10 cellular contexts compared by ENCODE assay signal in genomic region chr3:186915808-186916796, GRCh38. TPM values are rescaled to one million over a fixed set of nuclear protein-coding genes. Genes with fewer than 3 reads are reported as not detected.
DNase-seq lines count a peak whose midpoint lies in the region; ATAC-seq and TF ChIP-seq lines count a peak whose summit lies in the region.
"Had no signal": no experiment of that assay in that cellular context is flagged by ENCODE, and none has a peak within 500 bp of the region (broad histone marks: within the 10 kb centered on the region; RNA-seq: fewer than 3 reads in every experiment).

No MANE protein-coding gene starts in this region.

- no peak overlapping the region for H3K4me3 Mint-ChIP-seq in activated T-cell treated with anti-CD3 and anti-CD28 coated beads, Interleukin-2, amount 50 U/mL, for 24 hours
- H3K4me3 Mint-ChIP-seq in dendritic cell treated with granulocyte-macrophage colony-stimulating factor and Interleukin-4, amounts not matched to agents 40 ng/mL and 50 ng/mL, for 4 days, result no peak overlapping the region

- no peaks in the 10 kb centered on the region for H4K20me1 ChIP-seq in PC-9 (ENCODE audit: insufficient read depth)

- H2AFZ ChIP-seq in PC-9, result no peak overlapping the region

- H3K4me1 Mint-ChIP-seq in activated T-cell treated with anti-CD3 and anti-CD28 coated beads, Interleukin-2, amount 50 U/mL, for 24 hours (ENCODE audit: low read depth), result peaks cover 37% of the 10 kb centered on the region
- H3K4me1 Mint-ChIP-seq in dendritic cell treated with granulocyte-macrophage colony-stimulating factor and Interleukin-4, amounts not matched to agents 40 ng/mL and 50 ng/mL, for 4 days (ENCODE audit: low read depth), result peaks cover 30% of the 10 kb centered on the region

- H3K36me3 Mint-ChIP-seq in activated T-cell treated with anti-CD3 and anti-CD28 coated beads, Interleukin-2, amount 50 U/mL, for 24 hours (ENCODE audit: low read depth), result no peaks in the 10 kb centered on the region
- no peaks in the 10 kb centered on the region for H3K36me3 Mint-ChIP-seq in dendritic cell treated with granulocyte-macrophage colony-stimulating factor and Interleukin-4, amounts not matched to agents 40 ng/mL and 50 ng/mL, for 4 days (ENCODE audit: low read depth)

- H3K27me3 ChIP-seq in PC-9 (ENCODE audit: insufficient read depth, low read depth) (no peaks in the 10 kb centered on the region), skeletal muscle tissue (ENCODE audit: control insufficient read depth in 3 of 3, insufficient read depth in 3 of 3, low read length in 3 of 3) (no peaks in the 10 kb centered on the region), left ventricle myocardium inferior (ENCODE audit: low read depth) (no peaks in the 10 kb centered on the region)
- H3K27me3 ChIP-seq: SJCRH30 had no signal

- peak overlapping the region; percentile 29; the same call in 1 of the 2 replicates for H3K4me2 ChIP-seq in PC-9

- H3K9me3 Mint-ChIP-seq in activated T-cell treated with anti-CD3 and anti-CD28 coated beads, Interleukin-2, amount 50 U/mL, for 24 hours, result peaks cover 5% of the 10 kb centered on the region
- no peaks in the 10 kb centered on the region for H3K9me3 Mint-ChIP-seq in dendritic cell treated with granulocyte-macrophage colony-stimulating factor and Interleukin-4, amounts not matched to agents 40 ng/mL and 50 ng/mL, for 4 days

- peak overlapping the region; percentile 5 for H3K27ac Mint-ChIP-seq in activated T-cell treated with anti-CD3 and anti-CD28 coated beads, Interleukin-2, amount 50 U/mL, for 24 hours
- H3K27ac Mint-ChIP-seq in dendritic cell treated with granulocyte-macrophage colony-stimulating factor and Interleukin-4, amounts not matched to agents 40 ng/mL and 50 ng/mL, for 4 days, result peak overlapping the region; percentile 55

- no peaks in the 10 kb centered on the region for H3K36me3 ChIP-seq in PC-9 (ENCODE audit: low read depth)
- no peaks in the 10 kb centered on the region for H3K36me3 ChIP-seq in skeletal muscle tissue (ENCODE audit: control insufficient read depth in 3 of 3, insufficient read depth in 3 of 3, low read length in 3 of 3)
- H3K36me3 ChIP-seq in left ventricle myocardium inferior, result no peaks in the 10 kb centered on the region
- H3K36me3 ChIP-seq: SJCRH30 had no signal

- DNase-seq in activated T-cell treated with anti-CD3 and anti-CD28 coated beads, Interleukin-2, amount 50 U/mL, for 24 hours, result no peak
- DNase-seq in activated T-cell treated with anti-CD3 and anti-CD28 coated beads, Interleukin-2, amount 50 U/mL, for 48 hours, result no peak
- DNase-seq in PC-9, result peak in 1 of 2 experiments; percentile 38
- DNase-seq in left ventricle myocardium inferior, result no peak
- no peak for DNase-seq in germinal center (ENCODE audit: low spot score)
- DNase-seq: ACHN, SJCRH30 had no signal

- no peak overlapping the region for H3K27ac ChIP-seq in PC-9
- H3K27ac ChIP-seq in skeletal muscle tissue (ENCODE audit: low read depth, low read length), result peak overlapping the region; percentile 52
- no peak overlapping the region for H3K27ac ChIP-seq in left ventricle myocardium inferior (replicated peaks)
- H3K27ac ChIP-seq: SJCRH30 had no signal

- H3K27me3 Mint-ChIP-seq in activated T-cell treated with anti-CD3 and anti-CD28 coated beads, Interleukin-2, amount 50 U/mL, for 24 hours, result no peaks in the 10 kb centered on the region
- H3K27me3 Mint-ChIP-seq in dendritic cell treated with granulocyte-macrophage colony-stimulating factor and Interleukin-4, amounts not matched to agents 40 ng/mL and 50 ng/mL, for 4 days, result no peaks in the 10 kb centered on the region

- no peak for TF ChIP-seq CTCF in PC-9 (conservative IDR thresholded peaks at IDR 0.05)
- TF ChIP-seq CTCF in left ventricle myocardium inferior (IDR thresholded peaks at IDR 0.05; ENCODE audit: borderline replicate concordance), result no peak

- no peaks in the 10 kb centered on the region for H3F3A ChIP-seq in PC-9 (ENCODE audit: insufficient read depth, low read depth)

- H3K79me2 ChIP-seq in PC-9 (ENCODE audit: low read depth), result no peaks in the 10 kb centered on the region

- H3K9ac ChIP-seq in skeletal muscle tissue (ENCODE audit: low read depth in 1 of 3, low read length in 3 of 3), result peak overlapping the region in 2 of 3 donors; percentile 44 to 72

- POLR2A ChIA-PET in PC-9 (lab: Charles Lee; ENCODE audit: unreplicated experiment), result interaction anchor here (0.5 kb wide), 1 partner anchor 619 kb away, joined by 3 read pairs; no protein-coding TSS in a partner anchor

- H3K9me3 ChIP-seq in PC-9 (ENCODE audit: insufficient read depth, low read depth), result no peaks in the 10 kb centered on the region
- H3K9me3 ChIP-seq in skeletal muscle tissue (ENCODE audit: control insufficient read depth in 3 of 3, low read length in 3 of 3), result no peaks in the 10 kb centered on the region
- no peaks in the 10 kb centered on the region for H3K9me3 ChIP-seq in left ventricle myocardium inferior (replicated peaks)
- H3K9me3 ChIP-seq: SJCRH30 had no signal

- H3K4me1 ChIP-seq in PC-9 (replicated peaks; ENCODE audit: insufficient read depth) (no peaks in the 10 kb centered on the region), skeletal muscle tissue (ENCODE audit: control insufficient read depth in 3 of 3, insufficient read depth in 3 of 3, low read length in 3 of 3) (peaks cover 8 to 27% (median 10%) of the 10 kb centered on the region in 3 donors), left ventricle myocardium inferior (no peaks in the 10 kb centered on the region)
- H3K4me1 ChIP-seq: SJCRH30 had no signal

- intact Hi-C loops in PC-9 (cut with micrococcal nuclease; ENCODE audit: unreplicated experiment), result no loop called here
- intact Hi-C loops in dendritic cell treated with granulocyte-macrophage colony-stimulating factor and Interleukin-4, amounts not matched to agents 40 ng/mL and 50 ng/mL, for 4 days (cut with micrococcal nuclease), result no loop called here
- intact Hi-C loops in left ventricle myocardium inferior (cut with micrococcal nuclease), result no loop called here

- BruUV-seq in PC-9 (replicated peaks; lab: Mats Ljungman, UMichigan), result no TSS peak

- H3K4me3 ChIP-seq in PC-9 (no peak overlapping the region), skeletal muscle tissue (ENCODE audit: low read length in 3 of 3) (peak overlapping the region in 2 of 3 donors; percentile 12 to 55), left ventricle myocardium inferior (no peak overlapping the region)
- H3K4me3 ChIP-seq: SJCRH30 had no signal

- no peaks in the 10 kb centered on the region for H3K9me2 ChIP-seq in PC-9 (ENCODE audit: insufficient read depth)

- CTCF ChIA-PET in PC-9 (lab: Charles Lee), result no interaction called here

- ATAC-seq in GM21360 (IDR thresholded peaks at IDR 0.05; ENCODE audit: unreplicated experiment), result no peak

RNA-seq across cellular contexts. Expression of gene ST6GAL1, which starts 14.2 kb away (rescaled TPM):
- total RNA-seq in PC-9 (2021), result 25.6 and 41.4 TPM in 2 replicates
- 16.7 TPM for total RNA-seq in skeletal muscle tissue
- total RNA-seq in left ventricle myocardium inferior, result 84.3 TPM

Comparison
In these comparisons a context has a peak if more than half of its experiments do, and no peak if none do; other contexts are left out.
1. H3K4me3 ChIP-seq: peak in skeletal muscle tissue (2 of 3); none in PC-9 (single experiment) and left ventricle myocardium inferior (single experiment).